Comparison of ENCODE assay signal across 8 cellular contexts in genomic region chr15:92917606-92918407, GRCh38. TPM values are rescaled to one million over a fixed set of nuclear protein-coding genes. Genes with fewer than 3 reads are reported as not detected.
A peak's percentile ranks its signal among the peaks of the same experiment; 100 is the strongest.
DNase-seq lines count a peak whose midpoint lies in the region; ATAC-seq and TF ChIP-seq lines count a peak whose summit lies in the region.

No MANE protein-coding gene starts in this region.

- DNase-seq in GM19240 (ENCODE audit: insufficient read length, low spot score) (peak; percentile 53), MG63 (peak; percentile 89), SHP77 (lab: John Stamatoyannopoulos, UW) (peak; percentile 88 to 92), fibroblast of the conjunctiva (ENCODE audit: low read depth) (peak; percentile 92), nephron progenitor cell (peak; percentile 94)
- peak; percentile 82 for DNase-seq in activated effector memory CD4-positive, alpha-beta T cell treated with Interleukin-2 at 50 U/mL for 16 hours
- DNase-seq in stimulated activated naive CD8-positive, alpha-beta T cell treated with anti-CD3 and anti-CD28 coated beads, Interleukin-15, Interleukin-2, amounts not matched to agents 100 U/mL and 50 U/mL, for 24 hours: peak; percentile 92

- no peaks in the 10 kb centered on the region for H3K27me3 ChIP-seq in ACC112 (ENCODE audit: insufficient read depth, low read length)
- no peaks in the 10 kb centered on the region for H3K27me3 ChIP-seq in MG63

- peaks cover 81% of the 10 kb centered on the region for H3K4me1 Mint-ChIP-seq in nephron progenitor cell

- H3K79me2 ChIP-seq in ACC112 (ENCODE audit: control insufficient read depth, insufficient read depth, low read length, unreplicated experiment): peaks cover 92% of the 10 kb centered on the region

- ATAC-seq in stimulated activated naive CD8-positive, alpha-beta T cell treated with anti-CD3 and anti-CD28 coated beads, Interleukin-15, Interleukin-2, amounts not matched to agents 100 U/mL and 50 U/mL, for 24 hours: peak; percentile 40

- H3K4me3 ChIP-seq in ACC112 (ENCODE audit: low read depth, low read length) (peak overlapping the region; percentile 50; the same call in 1 of the 2 replicates), MG63 (peak overlapping the region; percentile 5; the same call in 1 of the 2 replicates)

- no peaks in the 10 kb centered on the region for H3K9me3 ChIP-seq in MG63

- H3K36me3 ChIP-seq in ACC112 (ENCODE audit: insufficient read depth, low read length) (peaks cover 12% of the 10 kb centered on the region; the same call in 1 of the 2 replicates), MG63 (peaks cover 37% of the 10 kb centered on the region)

- peaks cover 75% of the 10 kb centered on the region for H3K36me3 Mint-ChIP-seq in nephron progenitor cell (ENCODE audit: low read depth)

- H3K4me1 ChIP-seq in ACC112 (ENCODE audit: control insufficient read depth, insufficient read depth, low read length, unreplicated experiment): peaks cover 87% of the 10 kb centered on the region

- peaks cover 5% of the 10 kb centered on the region for H3K9me3 Mint-ChIP-seq in nephron progenitor cell

- peak; percentile 89 for TF ChIP-seq CTCF in nephron progenitor cell (IDR thresholded peaks at IDR 0.05)

- H3K27me3 Mint-ChIP-seq in nephron progenitor cell (ENCODE audit: low read depth, poor library complexity): no peaks in the 10 kb centered on the region

- H3K4me3 Mint-ChIP-seq in nephron progenitor cell: no peak overlapping the region

- H3K27ac Mint-ChIP-seq in nephron progenitor cell: peak overlapping the region; percentile 98

- H2AFZ ChIP-seq in ACC112 (ENCODE audit: low read length, unreplicated experiment): peak overlapping the region; percentile 61

- H3K27ac ChIP-seq in ACC112 (ENCODE audit: low read depth, low read length): peak overlapping the region; percentile 95

RNA-seq across cellular contexts. Expression of gene CHD2, which starts 17.7 kb away (rescaled TPM):
- 18.0 and 23.1 TPM in 2 replicates for total RNA-seq in MG63 (2014; rRNA removed; shearing (Covaris generic); ENCODE audit: low replicate concordance)

Comparison
In these comparisons a context has a peak if more than half of its experiments do, and no peak if none do; other contexts are left out.
1. Peak in every context shown above with its lines: DNase-seq, ATAC-seq, H3K4me3 ChIP-seq and H3K27ac ChIP-seq.